In the genomic region with DNA sequence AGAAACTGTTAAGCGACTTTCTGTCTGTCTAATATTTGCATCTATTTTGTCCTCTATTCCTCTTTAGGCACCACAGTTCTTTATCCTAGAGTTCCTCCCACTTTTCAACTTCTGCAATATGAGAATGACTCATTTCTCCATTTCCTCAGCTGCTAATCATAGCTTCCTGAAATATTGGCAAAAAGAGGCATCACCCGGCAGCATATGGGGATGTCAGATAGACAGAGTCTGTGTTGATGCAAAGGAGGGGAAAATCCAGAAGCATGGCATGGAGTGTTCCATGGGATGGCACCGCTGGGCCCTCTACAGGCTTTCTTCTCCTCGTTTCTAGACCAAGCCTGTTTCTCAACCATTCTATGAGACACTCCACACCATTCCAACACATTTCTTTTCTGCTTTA, we compare ENCODE assay signal across 10 cellular contexts.
A peak's percentile ranks its signal among the peaks of the same experiment; 100 is the strongest.
DNase-seq lines count a peak whose midpoint lies in the region; ATAC-seq and TF ChIP-seq lines count a peak whose summit lies in the region.
"Had no signal": no experiment of that assay in that cellular context is flagged by ENCODE, and none has a peak within 500 bp of the region (broad histone marks: within the 10 kb centered on the region; RNA-seq: fewer than 3 reads in every experiment).

No MANE protein-coding gene starts in this region.

- no peaks in the 10 kb centered on the region for H3K27me3 ChIP-seq in ACC112 (ENCODE audit: insufficient read depth, low read length)
- no peaks in the 10 kb centered on the region for H3K27me3 ChIP-seq in GM23248 (replicated peaks; ENCODE audit: insufficient read depth)
- no peaks in the 10 kb centered on the region for H3K27me3 ChIP-seq in ovary

- POLR2A ChIA-PET in T-cell (lab: Charles Lee) = interaction anchor here (0.6 to 1.3 kb wide), 4 partner anchors 16 to 77 kb away, joined by 3 to 6 read pairs (median 4); no protein-coding TSS in a partner anchor

- no peak overlapping the region for H2AFZ ChIP-seq in ACC112 (ENCODE audit: low read length, unreplicated experiment)
- no peak overlapping the region for H2AFZ ChIP-seq in GM23248

- H3F3A ChIP-seq in GM23248 (ENCODE audit: insufficient read depth) = peaks cover 41% of the 10 kb centered on the region

- peak overlapping the region in 1 of 3 donors; percentile 89 for H3K4me3 Mint-ChIP-seq in T-cell

- TF ChIP-seq CTCF in fibroblast of the aortic adventitia (IDR thresholded peaks at IDR 0.05; ENCODE audit: insufficient read depth, low read length) = no peak
- TF ChIP-seq CTCF in ovary (IDR thresholded peaks at IDR 0.05) = no peak

- H3K4me1 ChIP-seq in ACC112 (ENCODE audit: control insufficient read depth, insufficient read depth, low read length, unreplicated experiment) (peaks cover 24% of the 10 kb centered on the region), GM23248 (ENCODE audit: insufficient read depth) (peaks cover 38% of the 10 kb centered on the region), ovary (ENCODE audit: insufficient read depth) (no peaks in the 10 kb centered on the region)

- 0 out of 2 replicates have a peak, but pooled peaks cover 3% of the 10 kb centered on the region for H3K9me2 ChIP-seq in GM23248 (ENCODE audit: insufficient read depth)

- TF ChIP-seq POLR2A in ovary (IDR thresholded peaks at IDR 0.05) = no peak

- CTCF ChIA-PET in T-cell (lab: Charles Lee) = interaction anchor here in 1 of 2 donors (0.6 to 1.5 kb wide), 4 partner anchors 8 to 60 kb away, joined by 3 to 8 read pairs (median 3); no protein-coding TSS in a partner anchor

- H4K20me1 ChIP-seq in GM23248 (ENCODE audit: insufficient read depth) = no peaks in the 10 kb centered on the region

- H3K9ac ChIP-seq in GM23248 = no peak overlapping the region

- H3K79me2 ChIP-seq in ACC112 (ENCODE audit: control insufficient read depth, insufficient read depth, low read length, unreplicated experiment) (peaks cover 34% of the 10 kb centered on the region), GM23248 (ENCODE audit: insufficient read depth) (peaks cover 91% of the 10 kb centered on the region)

- peaks cover 0 to 4% (median 0%) of the 10 kb centered on the region in 3 donors for H3K9me3 Mint-ChIP-seq in T-cell

- H3K27ac ChIP-seq in ACC112 (ENCODE audit: low read depth, low read length) (peak overlapping the region; percentile 43), GM23248 (peak overlapping the region; percentile 29), ovary (no peak overlapping the region)

- intact Hi-C loops in ovary (cut with DNase I) = no loop called here

- H3K27ac Mint-ChIP-seq in T-cell = peak overlapping the region; percentile 65 to 76

- DNase-seq in GM23248 = peak; percentile 78
- no peak for DNase-seq in T-cell
- peak; percentile 65 for DNase-seq in fibroblast of the aortic adventitia (ENCODE audit: low read depth)
- DNase-seq in putamen (ENCODE audit: low spot score) = no peak
- no peak for DNase-seq in ovary
- DNase-seq: NCI-H2081 treated with DMSO at 0.1 percent for 48 hours; stimulated activated CD4-positive, alpha-beta T cell treated with anti-CD3 and anti-CD28 coated beads, Interleukin-1b, Interleukin-23, amount 100 ng/mL, for 48 hours had no signal

- H3K4me2 ChIP-seq in GM23248 (ENCODE audit: unreplicated experiment) = peak overlapping the region; percentile 37

- in situ Hi-C loops in GM23248 (cut with MboI) = no loop called here

- H3K4me3 ChIP-seq in ACC112 (ENCODE audit: low read depth, low read length) (no peak overlapping the region), GM23248 (no peak overlapping the region), fibroblast of the aortic adventitia (ENCODE audit: low read depth, low read length) (no peak overlapping the region), ovary (no peak overlapping the region)

- H3K4me1 Mint-ChIP-seq in T-cell = peaks cover 83 to 95% (median 89%) of the 10 kb centered on the region in 3 donors

- TF ChIP-seq EP300 in ovary (IDR thresholded peaks at IDR 0.05) = no peak

- H3K36me3 ChIP-seq in ACC112 (ENCODE audit: insufficient read depth, low read length) (no peaks in the 10 kb centered on the region), GM23248 (ENCODE audit: low read depth) (no peaks in the 10 kb centered on the region), ovary (no peaks in the 10 kb centered on the region)

- ATAC-seq in T-cell (replicated peaks in 1 of 4) (no peak), GM21360 (IDR thresholded peaks at IDR 0.05; ENCODE audit: unreplicated experiment) (no peak), GM18873 (IDR thresholded peaks at IDR 0.05; ENCODE audit: low FRiP score, unreplicated experiment) (no peak)

- H3K27me3 Mint-ChIP-seq in T-cell = no peaks in the 10 kb centered on the region

- H3K9me3 ChIP-seq in GM23248 (ENCODE audit: low read depth) (no peaks in the 10 kb centered on the region), ovary (no peaks in the 10 kb centered on the region)

- peaks cover 24% of the 10 kb centered on the region for H3K36me3 Mint-ChIP-seq in T-cell

- 49 to 52% methylated on average over 4 of the region's 4 CpGs for WGBS in GM23248 (ENCODE audit: low coverage in 1 of 2, low lambda C conversion rate in 2 of 2, missing lambda C conversion rate in 2 of 2), 2 experiments
- 78 to 85% (median 81%) methylated on average over 4 of the region's 4 CpGs for WGBS in ovary, 3 donors

Comparison
In these comparisons a context has a peak if more than half of its experiments do, and no peak if none do; other contexts are left out.
1. H3K27ac ChIP-seq: peak in ACC112 (single experiment) and GM23248 (single experiment); none in ovary (0 of 2).
2. DNase-seq: peak in GM23248 (single experiment) and fibroblast of the aortic adventitia (single experiment); none in T-cell (0 of 34), putamen (single experiment) and ovary (0 of 5).